Comparison of ENCODE assay signal across 27 cellular contexts in the genomic region with DNA sequence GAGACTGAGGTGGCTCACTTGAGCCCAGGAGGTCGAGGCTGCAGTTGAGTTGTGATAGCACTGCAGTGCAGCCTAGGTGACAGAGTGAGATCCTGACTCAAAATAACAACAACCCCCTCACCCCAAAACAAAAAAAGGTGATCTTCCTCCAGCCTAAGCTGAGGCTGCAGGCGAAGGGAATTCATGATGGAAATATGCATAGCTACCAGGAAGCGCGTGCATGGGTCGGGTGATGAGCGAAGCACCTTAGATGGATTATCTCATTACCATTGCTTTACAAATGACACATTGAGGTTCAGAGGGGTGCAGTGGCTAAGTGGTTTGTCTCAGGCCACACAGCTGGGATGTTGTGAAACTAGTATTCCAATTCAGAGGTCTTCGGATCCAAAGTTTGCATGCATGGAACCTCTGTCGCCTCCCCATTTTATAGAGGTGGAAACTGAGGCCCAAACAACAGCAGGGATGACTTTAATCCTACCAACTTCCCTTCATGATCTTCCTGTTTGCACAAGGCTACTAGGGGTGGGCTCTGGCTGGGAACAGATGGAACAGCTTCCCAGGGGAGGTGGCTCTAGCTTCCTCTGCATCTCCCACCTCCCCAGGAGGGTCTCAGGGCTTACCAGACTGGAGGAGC. TPM values are rescaled to one million over a fixed set of nuclear protein-coding genes. Genes with fewer than 3 reads are reported as not detected.
"Had no signal": no experiment of that assay in that cellular context is flagged by ENCODE, and none has a peak within 500 bp of the region (broad histone marks: within the 10 kb centered on the region; RNA-seq: fewer than 3 reads in every experiment).

No MANE protein-coding gene starts in this region.

- H3K27me3 ChIP-seq: right atrium auricular region had no signal

- H3K4me3 ChIP-seq: coronary artery, gastroesophageal sphincter, heart left ventricle, left lung, prostate gland, right atrium auricular region, skin epidermis, suprapubic skin, transverse colon, uterus had no signal

- H3K4me3 Mint-ChIP-seq: activated B cell treated with CpG ODN at 0.5 μM for 24 hours; activated CD4-positive, alpha-beta memory T cell treated with anti-CD3 and anti-CD28 coated beads, Interleukin-2, amount 10 ng/mL, durations not matched to agents 7 days and 5 days; activated CD8-positive, alpha-beta memory T cell treated with anti-CD3 and anti-CD28 coated beads, Interleukin-2, amount 10 ng/mL, durations not matched to agents 7 days and 5 days; activated naive CD8-positive, alpha-beta T cell treated with anti-CD3 and anti-CD28 coated beads, Interleukin-2, amount 50 U/mL, for 24 hours; brain; mesothelial cell of epicardium; natural killer cell treated with Interleukin-12 subunit alpha and Interleukin-12 subunit beta and Interleukin-15 and Interleukin-18, amount 100 ng/mL, for 72 hours; stimulated activated naive CD8-positive, alpha-beta T cell treated with anti-CD3 and anti-CD28 coated beads, Interleukin-15, amount 100 ng/mL, for 72 hours had no signal

- FAIRE-seq: endometrium had no signal

- DNase-seq: activated B cell treated with CpG ODN at 0.5 μM for 24 hours; activated CD4-positive, alpha-beta memory T cell treated with anti-CD3 and anti-CD28 coated beads, Interleukin-2, amount 10 ng/mL, durations not matched to agents 7 days and 5 days; activated CD4-positive, alpha-beta T cell treated with anti-CD3 and anti-CD28 coated beads for 48 hours; activated CD8-positive, alpha-beta memory T cell treated with anti-CD3 and anti-CD28 coated beads, Interleukin-2, amount 10 ng/mL, durations not matched to agents 7 days and 5 days; activated naive CD4-positive, alpha-beta T cell treated with Interleukin-2 at 50 U/mL for 16 hours; activated naive CD8-positive, alpha-beta T cell treated with anti-CD3 and anti-CD28 coated beads, Interleukin-2, amount 50 U/mL, for 24 hours; anterior cingulate cortex; caudate nucleus; stimulated activated CD4-positive, alpha-beta T cell treated with anti-CD3 and anti-CD28 coated beads, Interleukin-15, amount 100 ng/mL, for 24 hours; stimulated activated CD4-positive, alpha-beta T cell treated with anti-CD3 and anti-CD28 coated beads, Interleukin-2, amount 100 ng/mL, for 48 hours; stimulated activated naive CD8-positive, alpha-beta T cell treated with anti-CD3 and anti-CD28 coated beads, Interleukin-15, amount 100 ng/mL, for 72 hours; T-helper 9 cell; transverse colon; uterus had no signal

- H3K27ac ChIP-seq: coronary artery, gastroesophageal sphincter, heart left ventricle, left lung, prostate gland, skin epidermis, suprapubic skin, transverse colon, uterus had no signal

- H3K9me3 Mint-ChIP-seq: activated B cell treated with CpG ODN at 0.5 μM for 24 hours; activated CD4-positive, alpha-beta memory T cell treated with anti-CD3 and anti-CD28 coated beads, Interleukin-2, amount 10 ng/mL, durations not matched to agents 7 days and 5 days; activated naive CD8-positive, alpha-beta T cell treated with anti-CD3 and anti-CD28 coated beads, Interleukin-2, amount 50 U/mL, for 24 hours; brain; mesothelial cell of epicardium; natural killer cell treated with Interleukin-12 subunit alpha and Interleukin-12 subunit beta and Interleukin-15 and Interleukin-18, amount 100 ng/mL, for 72 hours; stimulated activated naive CD8-positive, alpha-beta T cell treated with anti-CD3 and anti-CD28 coated beads, Interleukin-15, amount 100 ng/mL, for 72 hours had no signal

- H3K36me3 ChIP-seq: gastroesophageal sphincter, prostate gland, suprapubic skin, transverse colon, uterus had no signal

- ATAC-seq: activated CD8-positive, alpha-beta memory T cell treated with anti-CD3 and anti-CD28 coated beads, Interleukin-2, amount 10 ng/mL, durations not matched to agents 7 days and 5 days; activated naive CD8-positive, alpha-beta T cell treated with anti-CD3 and anti-CD28 coated beads, Interleukin-2, amount 50 U/mL, for 24 hours; esophagus mucosa; gastroesophageal sphincter; heart left ventricle; left lung; natural killer cell treated with Interleukin-12 subunit alpha and Interleukin-12 subunit beta and Interleukin-15 and Interleukin-18, amount 100 ng/mL, for 72 hours; stimulated activated naive CD8-positive, alpha-beta T cell treated with anti-CD3 and anti-CD28 coated beads, Interleukin-15, amount 100 ng/mL, for 72 hours had no signal

- H3K9me3 ChIP-seq: gastroesophageal sphincter, heart left ventricle, left lung, prostate gland, right atrium auricular region, suprapubic skin, transverse colon, uterus had no signal

- H3K36me3 Mint-ChIP-seq: activated CD8-positive, alpha-beta memory T cell treated with anti-CD3 and anti-CD28 coated beads, Interleukin-2, amount 10 ng/mL, durations not matched to agents 7 days and 5 days; brain; natural killer cell treated with Interleukin-12 subunit alpha and Interleukin-12 subunit beta and Interleukin-15 and Interleukin-18, amount 100 ng/mL, for 72 hours had no signal

- H3K27me3 Mint-ChIP-seq: activated B cell treated with CpG ODN at 0.5 μM for 24 hours; activated CD4-positive, alpha-beta memory T cell treated with anti-CD3 and anti-CD28 coated beads, Interleukin-2, amount 10 ng/mL, durations not matched to agents 7 days and 5 days; activated CD8-positive, alpha-beta memory T cell treated with anti-CD3 and anti-CD28 coated beads, Interleukin-2, amount 10 ng/mL, durations not matched to agents 7 days and 5 days; activated naive CD8-positive, alpha-beta T cell treated with anti-CD3 and anti-CD28 coated beads, Interleukin-2, amount 50 U/mL, for 24 hours; brain; natural killer cell treated with Interleukin-12 subunit alpha and Interleukin-12 subunit beta and Interleukin-15 and Interleukin-18, amount 100 ng/mL, for 72 hours; stimulated activated naive CD8-positive, alpha-beta T cell treated with anti-CD3 and anti-CD28 coated beads, Interleukin-15, amount 100 ng/mL, for 72 hours had no signal

- H3K4me1 ChIP-seq: prostate gland had no signal

- H3K27ac Mint-ChIP-seq: activated B cell treated with CpG ODN at 0.5 μM for 24 hours; activated CD4-positive, alpha-beta memory T cell treated with anti-CD3 and anti-CD28 coated beads, Interleukin-2, amount 10 ng/mL, durations not matched to agents 7 days and 5 days; activated CD8-positive, alpha-beta memory T cell treated with anti-CD3 and anti-CD28 coated beads, Interleukin-2, amount 10 ng/mL, durations not matched to agents 7 days and 5 days; activated naive CD8-positive, alpha-beta T cell treated with anti-CD3 and anti-CD28 coated beads, Interleukin-2, amount 50 U/mL, for 24 hours; mesothelial cell of epicardium; natural killer cell treated with Interleukin-12 subunit alpha and Interleukin-12 subunit beta and Interleukin-15 and Interleukin-18, amount 100 ng/mL, for 72 hours; stimulated activated naive CD8-positive, alpha-beta T cell treated with anti-CD3 and anti-CD28 coated beads, Interleukin-15, amount 100 ng/mL, for 72 hours had no signal

RNA-seq across cellular contexts. Expression of a gene that starts 50.1 kb away (rescaled TPM):
- total RNA-seq: activated CD4-positive, alpha-beta memory T cell treated with anti-CD3 and anti-CD28 coated beads, Interleukin-2, amount 10 ng/mL, durations not matched to agents 7 days and 5 days had no signal
